ENCODE assay signal across 9 cellular contexts in genomic region chr22:44703269-44703870, GRCh38. TPM values are rescaled to one million over a fixed set of nuclear protein-coding genes. Genes with fewer than 3 reads are reported as not detected.
DNase-seq lines count a peak whose midpoint lies in the region; ATAC-seq, FAIRE-seq and TF ChIP-seq lines count a peak whose summit lies in the region.
"Had no signal": no experiment of that assay in that cellular context is flagged by ENCODE, and none has a peak within 500 bp of the region (broad histone marks: within the 10 kb centered on the region; RNA-seq: fewer than 3 reads in every experiment).

No MANE protein-coding gene starts in this region.

- FAIRE-seq in K562 (lab: Jason Lieb, UNC): no peak

- POLR2A ChIA-PET in K562 (lab: Yijun Ruan, JAX): no interaction called here

- no peak overlapping the region for H2AK5ac ChIP-seq in mesenchymal stem cell (ENCODE audit: low read length, severe bottlenecking)

- peaks cover 3% of the 10 kb centered on the region for H3K36me3 Mint-ChIP-seq in activated naive CD4-positive, alpha-beta T cell treated with anti-CD3 and anti-CD28 coated beads, Interleukin-2, amount 10 ng/mL, durations not matched to agents 7 days and 5 days
- no peaks in the 10 kb centered on the region for H3K36me3 Mint-ChIP-seq in type B pancreatic cell

- H3K79me1 ChIP-seq in mesenchymal stem cell (replicated peaks; ENCODE audit: low read length, poor library complexity, severe bottlenecking): peaks cover 30% of the 10 kb centered on the region

- H3K9me1 ChIP-seq in K562 (ENCODE audit: control insufficient read depth, insufficient read depth, low read length): no peaks in the 10 kb centered on the region

- H3K27ac Mint-ChIP-seq in activated naive CD4-positive, alpha-beta T cell treated with anti-CD3 and anti-CD28 coated beads, Interleukin-2, amount 10 ng/mL, durations not matched to agents 7 days and 5 days: no peak overlapping the region
- H3K27ac Mint-ChIP-seq in type B pancreatic cell: peak overlapping the region; percentile 79

- H3K27me3 Mint-ChIP-seq in activated naive CD4-positive, alpha-beta T cell treated with anti-CD3 and anti-CD28 coated beads, Interleukin-2, amount 10 ng/mL, durations not matched to agents 7 days and 5 days: peaks cover 30% of the 10 kb centered on the region
- H3K27me3 Mint-ChIP-seq in type B pancreatic cell: peaks cover 7% of the 10 kb centered on the region

- peaks cover 21% of the 10 kb centered on the region for H3K4me1 Mint-ChIP-seq in activated naive CD4-positive, alpha-beta T cell treated with anti-CD3 and anti-CD28 coated beads, Interleukin-2, amount 10 ng/mL, durations not matched to agents 7 days and 5 days
- peaks cover 18% of the 10 kb centered on the region for H3K4me1 Mint-ChIP-seq in type B pancreatic cell (ENCODE audit: unreplicated experiment)

- H3K4me2 ChIP-seq in K562 (ENCODE audit: insufficient read depth, low read length) (peak overlapping the region; percentile 25; the same call in 1 of the 2 replicates), mesenchymal stem cell (ENCODE audit: low read length, poor library complexity, severe bottlenecking) (peak overlapping the region; percentile 85)

- peak overlapping the region; percentile 49 to 64 for H2BK12ac ChIP-seq in mesenchymal stem cell (ENCODE audit: low read length in 2 of 2)

- H3K27me3 ChIP-seq in K562 (ENCODE audit: control insufficient read depth in 2 of 2, insufficient read depth in 2 of 2, low read length in 2 of 2) (no peaks in the 10 kb centered on the region), mesenchymal stem cell (ENCODE audit: control insufficient read depth in 1 of 2, insufficient read depth in 1 of 2, low read length in 2 of 2) (peaks cover 0 to 9% of the 10 kb centered on the region in 2 experiments)

- peaks cover 13% of the 10 kb centered on the region for H4K20me1 ChIP-seq in K562 (replicated peaks; ENCODE audit: control insufficient read depth, insufficient read depth, low read length)

- no peak overlapping the region for H4K8ac ChIP-seq in mesenchymal stem cell (ENCODE audit: low read length)

- no peak for DNase-seq in activated naive CD4-positive, alpha-beta T cell treated with anti-CD3 and anti-CD28 coated beads, Interleukin-2, amount 10 ng/mL, durations not matched to agents 7 days and 5 days
- no peak for DNase-seq in activated naive CD4-positive, alpha-beta T cell treated with anti-CD3 and anti-CD28 coated beads, Interleukin-2, amount 50 U/mL, for 16 hours
- DNase-seq in K562 (ENCODE audit: extremely low read depth in 1 of 4, low spot score in 3 of 4): no peak
- no peak for DNase-seq in mesenchymal stem cell
- DNase-seq in type B pancreatic cell (ENCODE audit: extremely low spot score, unreplicated experiment): no peak
- DNase-seq in DMS153 (lab: John Stamatoyannopoulos, UW): no peak
- no peak for DNase-seq in substantia nigra (lab: John Stamatoyannopoulos, UW)
- DNase-seq: NCI-H1694 treated with DMSO at 0.1 percent for 48 hours had no signal

- 82% methylated on average over 14 of the region's 22 CpGs for WGBS in K562 (ENCODE audit: insufficient coverage, low coverage, missing lambda C conversion rate)
- WGBS in mesenchymal stem cell: 55% methylated on average over 21 of the region's 22 CpGs

- CTCF ChIA-PET in activated naive CD4-positive, alpha-beta T cell treated with anti-CD3 and anti-CD28 coated beads, Interleukin-2, amount 10 ng/mL, durations not matched to agents 7 days and 5 days (lab: Charles Lee): interaction anchor here (0.6 kb wide), 1 partner anchor 50 kb away, joined by 3 read pairs; no protein-coding TSS in a partner anchor
- CTCF ChIA-PET in K562 (lab: Yijun Ruan, JAX; ENCODE audit: low intra/inter-chr PET ratio): no interaction called here

- H3K36me3 ChIP-seq in K562 (ENCODE audit: control insufficient read depth, insufficient read depth, low read length) (no peaks in the 10 kb centered on the region), mesenchymal stem cell (ENCODE audit: control insufficient read depth in 1 of 2, insufficient read depth in 2 of 2, low read depth in 1 of 2, low read length in 2 of 2) (peaks cover 0 to 26% of the 10 kb centered on the region in 2 experiments)

- H3K4me3 ChIP-seq in K562 (no peak overlapping the region; the same call in 1 of the 2 replicates), mesenchymal stem cell (ENCODE audit: insufficient read depth in 1 of 2, low read depth in 1 of 2, low read length in 2 of 2) (peak overlapping the region; percentile 71 to 87)

- peak overlapping the region in 1 of 2 experiments; percentile 24 for H3K4ac ChIP-seq in mesenchymal stem cell (ENCODE audit: low read depth in 1 of 2, low read length in 2 of 2)

- peaks cover 13% of the 10 kb centered on the region; the same call in 2 of the 3 replicates for H3K79me2 ChIP-seq in K562 (ENCODE audit: control insufficient read depth, insufficient read depth, low read length)

- H2BK120ac ChIP-seq in mesenchymal stem cell (ENCODE audit: low read depth, low read length): no peak overlapping the region

- intact Hi-C loops in K562 (cut with micrococcal nuclease): no loop called here

- H3K9me3 ChIP-seq in K562 (replicated peaks; ENCODE audit: control insufficient read depth, insufficient read depth, low read depth, low read length) (no peaks in the 10 kb centered on the region), mesenchymal stem cell (ENCODE audit: control insufficient read depth, low read length) (no peaks in the 10 kb centered on the region)

- no peak overlapping the region for H2BK5ac ChIP-seq in mesenchymal stem cell (ENCODE audit: low read depth, low read length, poor library complexity, severe bottlenecking)

- H2BK15ac ChIP-seq in mesenchymal stem cell (ENCODE audit: low read depth, poor library complexity, severe bottlenecking): no peak overlapping the region

- H3K14ac ChIP-seq in mesenchymal stem cell (ENCODE audit: low read length in 2 of 2): peak overlapping the region in 1 of 2 experiments; percentile 62

- no peak overlapping the region for H2AFZ ChIP-seq in K562 (ENCODE audit: low read depth, low read length)
- no peak overlapping the region for H2AFZ ChIP-seq in mesenchymal stem cell (ENCODE audit: low read depth, low read length)

- H3K4me1 ChIP-seq in K562 (replicated peaks in 1 of 2; ENCODE audit: control insufficient read depth in 2 of 2, insufficient read depth in 2 of 2, low read length in 2 of 2): peaks cover 3 to 47% of the 10 kb centered on the region in 2 experiments; a peak in 4 of 5 replicates
- peaks cover 55% of the 10 kb centered on the region for H3K4me1 ChIP-seq in mesenchymal stem cell (ENCODE audit: control insufficient read depth, insufficient read depth, low read depth, low read length)

- H3K27ac ChIP-seq in K562 (ENCODE audit: extremely low read depth, low read depth, low read length) (no peak overlapping the region), mesenchymal stem cell (ENCODE audit: low read length, poor library complexity, severe bottlenecking) (peak overlapping the region; percentile 60), substantia nigra (ENCODE audit: low read depth, low read length, poor library complexity, severe bottlenecking) (no peak overlapping the region)

- H3K9ac ChIP-seq in K562 (ENCODE audit: insufficient read depth in 1 of 2, low read depth in 2 of 2, low read length in 2 of 2) (no peak overlapping the region; a peak in 1 of 4 replicates), mesenchymal stem cell (ENCODE audit: low read length) (peak overlapping the region; percentile 69)

- peak overlapping the region; percentile 10 for H4K91ac ChIP-seq in mesenchymal stem cell (ENCODE audit: low read length)

- no peak for TF ChIP-seq RAD21 in K562 (CRISPR knock-in tag; conservative IDR thresholded peaks at IDR 0.05 in 1 of 2, IDR thresholded peaks at IDR 0.05 in 1 of 2)

- BruUV-seq in K562 (replicated peaks; lab: Mats Ljungman, UMichigan): no TSS peak

- TF ChIP-seq POLR2A in K562 (conservative IDR thresholded peaks at IDR 0.05): no peak

- TF ChIP-seq EP300 in K562 (IDR thresholded peaks at IDR 0.05; ENCODE audit: low read length): no peak

- ATAC-seq in K562: no peak
- no peak for ATAC-seq in HG03565 (IDR thresholded peaks at IDR 0.05; ENCODE audit: unreplicated experiment)

- peak overlapping the region in 1 of 2 experiments; percentile 55 for H3K18ac ChIP-seq in mesenchymal stem cell (ENCODE audit: low read depth in 1 of 2, low read length in 2 of 2)

- peak overlapping the region; percentile 70 for H3K4me3 Mint-ChIP-seq in activated naive CD4-positive, alpha-beta T cell treated with anti-CD3 and anti-CD28 coated beads, Interleukin-2, amount 10 ng/mL, durations not matched to agents 7 days and 5 days
- peak overlapping the region; percentile 87 for H3K4me3 Mint-ChIP-seq in type B pancreatic cell

- H3K23ac ChIP-seq in mesenchymal stem cell (ENCODE audit: low read length in 2 of 2): no peak overlapping the region

- no peaks in the 10 kb centered on the region for H3K9me3 Mint-ChIP-seq in activated naive CD4-positive, alpha-beta T cell treated with anti-CD3 and anti-CD28 coated beads, Interleukin-2, amount 10 ng/mL, durations not matched to agents 7 days and 5 days
- H3K9me3 Mint-ChIP-seq in type B pancreatic cell: no peaks in the 10 kb centered on the region

- TF ChIP-seq CTCF in K562 (IDR thresholded peaks at IDR 0.05 in 2 of 3, conservative IDR thresholded peaks at IDR 0.05 in 1 of 3; ENCODE audit: insufficient read depth in 2 of 3, low read depth in 1 of 3, low read length in 3 of 3): no peak
- no peak for TF ChIP-seq CTCF in type B pancreatic cell (conservative IDR thresholded peaks at IDR 0.05)

- in situ Hi-C loops in K562 (cut with MboI): no loop called here

RNA-seq across cellular contexts. Expression of gene PRR5, which starts 1.4 kb away (rescaled TPM):
- 27.6 and 71.3 TPM in 2 replicates for total RNA-seq in K562 (2011; cell fraction: chromatin; rRNA removed; ENCODE audit: low replicate concordance)
- 52.4 and 59.9 TPM in 2 replicates for total RNA-seq in K562 (2011; cell fraction: nucleolus; rRNA removed)
- 38.4 and 39.2 TPM in 2 replicates for total RNA-seq in K562 (2011; cell fraction: nucleoplasm; rRNA removed)
- total RNA-seq in K562 (2014; rRNA removed) (13.3 and 18.4 TPM in 2 replicates), K562 (2014; rRNA removed; fragmentation: Illumina TruSeq; extraction: Trizol) (3.1 and 4.6 TPM in 2 replicates), K562 (2015; rRNA removed; fragmentation: Illumina TruSeq; extraction: Trizol) (7.5 and 9.5 TPM in 2 replicates), K562 (2021) (21.0 and 26.2 TPM in 2 replicates), type B pancreatic cell (ENCODE audit: low replicate concordance) (21.2 and 30.8 TPM in 2 replicates)
- polyA plus RNA-seq in K562 (2011; rRNA removed) (10.1 and 14.5 TPM in 2 replicates), K562 (2014; fragmentation: Illumina TruSeq; extraction: Trizol) (6.6 and 9.5 TPM in 2 replicates), K562 (2014; fragmentation: Nextera tagmentation; extraction: Ambion mirVana) (under 1 TPM; 0.13 to 0.49 TPM), K562 (2014; rRNA removed) (18.6 and 20.3 TPM in 2 replicates)
- polyA plus RNA-seq in K562 (2011; cell fraction: cytosol; rRNA removed): 14.2 and 35.6 TPM in 2 replicates
- 22.8 and 38.7 TPM in 2 replicates for polyA plus RNA-seq in K562 (2011; cell fraction: nucleus; rRNA removed)
- polyA plus RNA-seq in K562 (2012): 10.9 and 11.6 TPM in 2 replicates
- 9.7 and 11.6 TPM in 2 replicates for polyA minus RNA-seq in K562 (2011; rRNA and poly(A)+ RNA removed)
- 14.1 and 21.0 TPM in 2 replicates for polyA minus RNA-seq in K562 (2011; cell fraction: cytosol; rRNA and poly(A)+ RNA removed)
- polyA minus RNA-seq in K562 (2011; cell fraction: nucleus; rRNA and poly(A)+ RNA removed): 22.3 and 30.8 TPM in 2 replicates
- 12.2 TPM for polyA plus RNA-seq in mesenchymal stem cell (2013, experiment 1 of 2)
- 12.2 TPM for polyA plus RNA-seq in mesenchymal stem cell (2013, experiment 2 of 2)

RNA-seq across cellular contexts. Expression of gene ARHGAP8, which starts 49.0 kb away (rescaled TPM):
- 8.0 and 13.9 TPM in 2 replicates for total RNA-seq in K562 (2011; cell fraction: chromatin; rRNA removed; ENCODE audit: low replicate concordance)
- 5.8 and 7.1 TPM in 2 replicates for total RNA-seq in K562 (2011; cell fraction: nucleolus; rRNA removed)
- total RNA-seq in K562 (2011; cell fraction: nucleoplasm; rRNA removed): 7.0 and 9.0 TPM in 2 replicates
- total RNA-seq in K562 (2014; rRNA removed) (0.36 and 0.78 TPM in 2 replicates), K562 (2014; rRNA removed; fragmentation: Illumina TruSeq; extraction: Trizol) (0.26 and 0.62 TPM in 2 replicates), K562 (2015; rRNA removed; fragmentation: Illumina TruSeq; extraction: Trizol) (0.30 and 0.43 TPM in 2 replicates), K562 (2021) (1.5 and 2.2 TPM in 2 replicates), type B pancreatic cell (ENCODE audit: low replicate concordance) (18.0 and 40.3 TPM in 2 replicates)
- polyA plus RNA-seq in K562 (2011; rRNA removed) (0.77 and 1.5 TPM in 2 replicates), K562 (2014; fragmentation: Illumina TruSeq; extraction: Trizol) (0.74 and 0.75 TPM in 2 replicates), K562 (2014; fragmentation: Nextera tagmentation; extraction: Ambion mirVana) (under 1 TPM; 0.15 to 0.18 TPM), K562 (2014; rRNA removed) (1.1 and 1.5 TPM in 2 replicates)
- 1.2 and 1.3 TPM in 2 replicates for polyA plus RNA-seq in K562 (2011; cell fraction: cytosol; rRNA removed)
- polyA plus RNA-seq in K562 (2011; cell fraction: nucleus; rRNA removed): 2.4 and 3.8 TPM in 2 replicates
- polyA plus RNA-seq in K562 (2012): 0.48 and 1.4 TPM in 2 replicates
- polyA minus RNA-seq in K562 (2011; rRNA and poly(A)+ RNA removed): 0.18 and 0.42 TPM in 2 replicates
- polyA minus RNA-seq in K562 (2011; cell fraction: cytosol; rRNA and poly(A)+ RNA removed): not detected in 2 replicates
- polyA minus RNA-seq in K562 (2011; cell fraction: nucleus; rRNA and poly(A)+ RNA removed): 0.54 and 1.4 TPM in 2 replicates
- polyA plus RNA-seq in mesenchymal stem cell (2013, experiment 1 of 2): 0.28 TPM
- polyA plus RNA-seq in mesenchymal stem cell (2013, experiment 2 of 2): 0.33 TPM
